1 cellular context compared by ENCODE assay signal in the genomic region with DNA sequence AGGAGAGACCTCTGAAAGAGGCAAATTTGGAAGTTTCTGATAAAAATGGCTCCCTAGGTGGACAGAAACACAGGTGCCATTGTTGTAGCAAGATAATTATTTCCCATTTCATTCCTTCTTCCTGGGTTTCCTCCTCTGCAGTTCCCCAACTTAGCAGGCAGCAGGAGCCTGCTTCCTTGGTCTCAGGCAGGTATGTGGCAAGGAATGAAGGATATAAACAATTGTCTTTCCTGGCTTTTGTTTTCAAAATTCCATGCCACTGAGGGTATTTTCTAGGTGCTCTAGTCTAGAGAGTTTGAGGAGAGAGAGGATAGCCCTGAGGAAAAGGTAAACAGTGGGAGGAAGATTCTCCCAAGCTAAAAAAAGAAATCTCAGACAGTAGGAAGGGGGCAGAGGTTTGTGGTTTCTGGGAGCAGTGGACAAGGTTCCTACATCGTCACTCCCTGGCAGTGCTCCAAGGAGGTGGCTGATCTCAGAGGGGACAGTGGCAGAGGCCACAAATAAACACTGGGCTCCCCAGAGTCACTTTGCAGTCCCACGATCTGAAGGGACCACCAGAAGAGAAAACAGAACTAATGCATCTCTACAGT.
TF ChIP-seq lines count a peak whose summit lies in the region.

No MANE protein-coding gene starts in this region.

TF ChIP-seq in IMR-90, 13 proteins besides CTCF, POLR2A, EP300 and RAD21 (continued from another document):
- no peak for TF ChIP-seq RFX5 (IDR thresholded peaks at IDR 0.05; ENCODE audit: low read depth, low read length)
- no peak for TF ChIP-seq BHLHE40 (IDR thresholded peaks at IDR 0.05; ENCODE audit: low read depth, low read length)
- no peak for TF ChIP-seq USF2 (IDR thresholded peaks at IDR 0.05; ENCODE audit: low read depth, low read length)
- no peak for TF ChIP-seq RCOR1 (IDR thresholded peaks at IDR 0.05; ENCODE audit: insufficient replicate concordance, low read length)
- TF ChIP-seq NFE2L2 (IDR thresholded peaks at IDR 0.05; ENCODE audit: low read depth, low read length): no peak
- no peak for TF ChIP-seq SMC3 (IDR thresholded peaks at IDR 0.05; ENCODE audit: low read depth, low read length)
